1 cellular context compared by ENCODE assay signal in genomic region chr5:80474929-80475328, GRCh38.
TF ChIP-seq lines count a peak whose summit lies in the region.

No MANE protein-coding gene starts in this region.

TF ChIP-seq in IMR-90, 13 proteins besides CTCF, POLR2A, EP300 and RAD21 (continued from another document):
- TF ChIP-seq ELK1 (IDR thresholded peaks at IDR 0.05; ENCODE audit: borderline replicate concordance, low read depth, low read length) (no peak), RFX5 (IDR thresholded peaks at IDR 0.05; ENCODE audit: low read depth, low read length) (no peak), RCOR1 (IDR thresholded peaks at IDR 0.05; ENCODE audit: insufficient replicate concordance, low read length) (no peak), MAZ (IDR thresholded peaks at IDR 0.05; ENCODE audit: borderline replicate concordance, low read depth, low read length) (no peak), MXI1 (IDR thresholded peaks at IDR 0.05; ENCODE audit: borderline replicate concordance, low read depth, low read length) (no peak), USF2 (IDR thresholded peaks at IDR 0.05; ENCODE audit: low read depth, low read length) (no peak), BHLHE40 (IDR thresholded peaks at IDR 0.05; ENCODE audit: low read depth, low read length) (no peak), NFE2L2 (IDR thresholded peaks at IDR 0.05; ENCODE audit: low read depth, low read length) (no peak), SMC3 (IDR thresholded peaks at IDR 0.05; ENCODE audit: low read depth, low read length) (no peak), FOS (IDR thresholded peaks at IDR 0.05; ENCODE audit: low read depth, low read length) (no peak)
